ENCODE assay signal across 8 cellular contexts in genomic region chr17:82592751-82593589, GRCh38.
A peak's percentile ranks its signal among the peaks of the same experiment; 100 is the strongest.
DNase-seq lines count a peak whose midpoint lies in the region; ATAC-seq and TF ChIP-seq lines count a peak whose summit lies in the region.

No MANE protein-coding gene starts in this region.

- no peak for TF ChIP-seq CTCF in WERI-Rb-1 (IDR thresholded peaks at IDR 0.05; ENCODE audit: low read depth, low read length)

- H3K27ac ChIP-seq in WERI-Rb-1 (peak overlapping the region; percentile 69), caudate nucleus (ENCODE audit: low read depth, low read length) (peak overlapping the region; percentile 99)

- no peaks in the 10 kb centered on the region for H3K9me3 ChIP-seq in WERI-Rb-1 (ENCODE audit: severe bottlenecking)

- ATAC-seq in GM19397 (IDR thresholded peaks at IDR 0.05; ENCODE audit: unreplicated experiment) (no peak), HG03432 (IDR thresholded peaks at IDR 0.05; ENCODE audit: unreplicated experiment) (no peak)

- DNase-seq in EH (ENCODE audit: low read depth) (peak; percentile 86), NCI-H2081 treated with DMSO at 0.1 percent for 48 hours (lab: John Stamatoyannopoulos, UW) (peak; percentile 34), WERI-Rb-1 (peak; percentile 70), caudate nucleus (lab: John Stamatoyannopoulos, UW) (peak in 56 of 61 donors; percentile 32 to 94 (median 74)), islet precursor cell (peak; percentile 78), smooth muscle cell of the brain vasculature (ENCODE audit: low read depth, low spot score) (peak; percentile 51)

- peak overlapping the region; percentile 25 for H3K4me3 ChIP-seq in WERI-Rb-1 (ENCODE audit: low read depth, low read length)

- H3K36me3 ChIP-seq in WERI-Rb-1, result peaks cover 75% of the 10 kb centered on the region

- no peaks in the 10 kb centered on the region for H3K27me3 ChIP-seq in WERI-Rb-1 (ENCODE audit: insufficient read depth, low read depth, severe bottlenecking)

Comparison
In these comparisons a context has a peak if more than half of its experiments do, and no peak if none do; other contexts are left out.
1. DNase-seq: peak in every context shown above with its lines; median percentile 86 in EH; 78 in islet precursor cell; 74 in caudate nucleus; 70 in WERI-Rb-1; 51 in smooth muscle cell of the brain vasculature; 34 in NCI-H2081 treated with DMSO at 0.1 percent for 48 hours.